ENCODE assay signal across 8 cellular contexts in the genomic region with DNA sequence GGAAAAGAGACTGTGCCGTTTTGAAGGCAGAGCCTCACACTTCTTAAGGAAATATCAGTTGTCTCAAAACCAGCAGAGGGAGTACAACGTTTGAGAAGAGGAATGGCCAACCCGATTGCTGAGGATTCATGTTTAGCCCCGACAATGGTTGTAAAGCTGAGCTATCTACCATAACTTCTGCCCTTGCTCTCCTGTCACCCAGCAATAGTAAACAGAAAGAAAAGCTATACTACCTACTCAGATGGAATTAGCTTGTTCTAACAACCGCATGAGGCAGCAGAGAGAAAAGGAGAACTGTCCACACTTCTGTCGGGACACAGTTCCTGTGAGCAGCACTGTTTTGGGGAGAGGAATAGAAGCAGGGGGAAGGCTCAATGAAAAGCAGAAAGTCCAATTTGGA.
DNase-seq lines count a peak whose midpoint lies in the region; ATAC-seq and TF ChIP-seq lines count a peak whose summit lies in the region.

No MANE protein-coding gene starts in this region.

- WGBS in gastroesophageal sphincter (ENCODE audit: low coverage in 1 of 2), 2 donors = 0% methylated on average over 2 to 6 of the region's 6 CpGs
- WGBS in ovary, 3 donors = 1 to 4% (median 2%) methylated on average over 6 of the region's 6 CpGs

- peak; percentile 78 for ATAC-seq in activated B cell treated with CpG ODN at 0.5 μM for 24 hours (ENCODE audit: low read depth)
- no peak for ATAC-seq in gastroesophageal sphincter
- no peak for ATAC-seq in GM18868 (IDR thresholded peaks at IDR 0.05; ENCODE audit: unreplicated experiment)

- H3K4me3 Mint-ChIP-seq in activated B cell treated with CpG ODN at 0.5 μM for 24 hours = peak overlapping the region; percentile 0

- TF ChIP-seq POLR2A in gastroesophageal sphincter (IDR thresholded peaks at IDR 0.05) (no peak), ovary (IDR thresholded peaks at IDR 0.05) (no peak)

- H3K4me1 ChIP-seq in gastroesophageal sphincter (peaks cover 52 to 100% (median 75%) of the 10 kb centered on the region in 3 donors), ovary (ENCODE audit: insufficient read depth) (peaks cover 41% of the 10 kb centered on the region)

- H3K27ac Mint-ChIP-seq in activated B cell treated with CpG ODN at 0.5 μM for 24 hours = peak overlapping the region; percentile 54

- peaks cover 44% of the 10 kb centered on the region for H3K4me1 Mint-ChIP-seq in activated B cell treated with CpG ODN at 0.5 μM for 24 hours

- no peaks in the 10 kb centered on the region for H3K27me3 Mint-ChIP-seq in activated B cell treated with CpG ODN at 0.5 μM for 24 hours

- peaks cover 67% of the 10 kb centered on the region for H3K36me3 Mint-ChIP-seq in activated B cell treated with CpG ODN at 0.5 μM for 24 hours (ENCODE audit: low read depth)

- no peaks in the 10 kb centered on the region for H3K9me3 Mint-ChIP-seq in activated B cell treated with CpG ODN at 0.5 μM for 24 hours

- TF ChIP-seq EP300 in gastroesophageal sphincter (IDR thresholded peaks at IDR 0.05) = no peak
- TF ChIP-seq EP300 in ovary (IDR thresholded peaks at IDR 0.05) = no peak

- TF ChIP-seq CTCF in AG09309 (IDR thresholded peaks at IDR 0.05; ENCODE audit: control insufficient read depth, insufficient read depth, low read depth, low read length, missing control alignments) (peak; percentile 61), activated B cell treated with CpG ODN at 0.5 μM for 24 hours (IDR thresholded peaks at IDR 0.05) (no peak), gastroesophageal sphincter (IDR thresholded peaks at IDR 0.05) (peak; percentile 19 to 67 (median 60)), ovary (IDR thresholded peaks at IDR 0.05) (peak in 2 of 3 donors; percentile 31 to 62)

- H3K4me3 ChIP-seq in AG09309 (ENCODE audit: control insufficient read depth, low read depth, low read length) (no peak overlapping the region), gastroesophageal sphincter (peak overlapping the region in 1 of 2 donors; percentile 5), ovary (peak overlapping the region; percentile 19)

- H3K9me3 ChIP-seq in gastroesophageal sphincter (no peaks in the 10 kb centered on the region), ovary (no peaks in the 10 kb centered on the region)

- H3K36me3 ChIP-seq in gastroesophageal sphincter = peaks cover 0 to 31% of the 10 kb centered on the region in 2 donors
- no peaks in the 10 kb centered on the region for H3K36me3 ChIP-seq in ovary

- no peaks in the 10 kb centered on the region for H3K27me3 ChIP-seq in gastroesophageal sphincter
- no peaks in the 10 kb centered on the region for H3K27me3 ChIP-seq in ovary

- POLR2A ChIA-PET in activated B cell treated with CpG ODN at 0.5 μM for 24 hours (lab: Charles Lee) = interaction anchor here (0.7 to 2.3 kb wide), 5 partner anchors 15 to 466 kb away, joined by 3 to 12 read pairs (median 3); no protein-coding TSS in a partner anchor

- DNase-seq in AG09309 (ENCODE audit: low read depth) (no peak), H4 (ENCODE audit: low spot score) (peak; percentile 34), activated B cell treated with CpG ODN at 0.5 μM for 24 hours (no peak), ovary (no peak), NCI-H446 treated with DMSO at 0.1 percent for 48 hours (lab: John Stamatoyannopoulos, UW) (no peak), NCI-H524 treated with DMSO at 0.1 percent for 48 hours (lab: John Stamatoyannopoulos, UW) (no peak)

- peak overlapping the region; percentile 83 to 100 (median 96) for H3K27ac ChIP-seq in gastroesophageal sphincter
- H3K27ac ChIP-seq in ovary = peak overlapping the region in 1 of 2 donors; percentile 45

- CTCF ChIA-PET in activated B cell treated with CpG ODN at 0.5 μM for 24 hours (lab: Charles Lee) = interaction anchor here (0.6 to 2.9 kb wide), 32 partner anchors 10 to 440 kb away, joined by 3 to 25 read pairs (median 5); no protein-coding TSS in a partner anchor

- intact Hi-C loops in activated B cell treated with CpG ODN at 0.5 μM for 24 hours (cut with micrococcal nuclease) = loop anchor here (1.0 to 10.0 kb wide), 6 partner anchors 14 to 436 kb away; no protein-coding TSS in a partner anchor
- intact Hi-C loops in ovary (cut with DNase I) = loop anchor here in 1 of 4 donors (10.0 kb wide), 1 partner anchor 54 kb away; no protein-coding TSS in a partner anchor
